ENCODE assay signal across 8 cellular contexts in genomic region chr5:113663879-113664278, GRCh38.
DNase-seq lines count a peak whose midpoint lies in the region; ATAC-seq and TF ChIP-seq lines count a peak whose summit lies in the region.

No MANE protein-coding gene starts in this region.

- no peak overlapping the region for H3K4me3 Mint-ChIP-seq in type B pancreatic cell
- no peak overlapping the region for H3K4me3 Mint-ChIP-seq in stimulated activated memory B cell treated with anti-CD40 and anti-IgM and Interleukin-4, amounts not matched to agents 10 μg/mL and 1 μg/mL and 100 μg/mL, for 72 hours

- no peak overlapping the region for H3K27ac ChIP-seq in WERI-Rb-1
- H3K27ac ChIP-seq in RWPE1 = no peak overlapping the region

- H3K27me3 ChIP-seq in WERI-Rb-1 (ENCODE audit: insufficient read depth, low read depth, severe bottlenecking) = no peaks in the 10 kb centered on the region

- H3K4me3 ChIP-seq in WERI-Rb-1 (ENCODE audit: low read depth, low read length) = no peak overlapping the region

- no peaks in the 10 kb centered on the region for H3K36me3 ChIP-seq in WERI-Rb-1

- H3K36me3 Mint-ChIP-seq in type B pancreatic cell = no peaks in the 10 kb centered on the region
- no peaks in the 10 kb centered on the region for H3K36me3 Mint-ChIP-seq in stimulated activated memory B cell treated with anti-CD40 and anti-IgM and Interleukin-4, amounts not matched to agents 10 μg/mL and 1 μg/mL and 100 μg/mL, for 72 hours

- peak; percentile 65 for TF ChIP-seq CTCF in WERI-Rb-1 (IDR thresholded peaks at IDR 0.05; ENCODE audit: low read depth, low read length)
- TF ChIP-seq CTCF in type B pancreatic cell (conservative IDR thresholded peaks at IDR 0.05) = peak; percentile 53
- TF ChIP-seq CTCF in RWPE1 (conservative IDR thresholded peaks at IDR 0.05; ENCODE audit: low read depth) = no peak

- ATAC-seq in HG03432 (IDR thresholded peaks at IDR 0.05; ENCODE audit: unreplicated experiment) (peak; percentile 70), left cardiac atrium (no peak)
- ATAC-seq in stimulated activated memory B cell treated with anti-CD40 and anti-IgM and Interleukin-4, amounts not matched to agents 10 μg/mL and 1 μg/mL and 100 μg/mL, for 72 hours = no peak

- H3K27me3 Mint-ChIP-seq in type B pancreatic cell = no peaks in the 10 kb centered on the region
- H3K27me3 Mint-ChIP-seq in stimulated activated memory B cell treated with anti-CD40 and anti-IgM and Interleukin-4, amounts not matched to agents 10 μg/mL and 1 μg/mL and 100 μg/mL, for 72 hours = peaks cover 67% of the 10 kb centered on the region

- POLR2A ChIA-PET in RWPE1 (lab: Yijun Ruan, JAX; ENCODE audit: low non-redundant PET) = no interaction called here

- H3K9me3 ChIP-seq in WERI-Rb-1 (ENCODE audit: severe bottlenecking) = no peaks in the 10 kb centered on the region

- no peak overlapping the region for H3K27ac Mint-ChIP-seq in type B pancreatic cell
- H3K27ac Mint-ChIP-seq in stimulated activated memory B cell treated with anti-CD40 and anti-IgM and Interleukin-4, amounts not matched to agents 10 μg/mL and 1 μg/mL and 100 μg/mL, for 72 hours = no peak overlapping the region

- no peaks in the 10 kb centered on the region for H3K9me3 Mint-ChIP-seq in type B pancreatic cell
- peaks cover 4% of the 10 kb centered on the region for H3K9me3 Mint-ChIP-seq in stimulated activated memory B cell treated with anti-CD40 and anti-IgM and Interleukin-4, amounts not matched to agents 10 μg/mL and 1 μg/mL and 100 μg/mL, for 72 hours

- peaks cover 12% of the 10 kb centered on the region for H3K4me1 Mint-ChIP-seq in type B pancreatic cell (ENCODE audit: unreplicated experiment)
- no peaks in the 10 kb centered on the region for H3K4me1 Mint-ChIP-seq in stimulated activated memory B cell treated with anti-CD40 and anti-IgM and Interleukin-4, amounts not matched to agents 10 μg/mL and 1 μg/mL and 100 μg/mL, for 72 hours

- DNase-seq in activated effector memory CD4-positive, alpha-beta T cell treated with anti-CD3 and anti-CD28 coated beads, Interleukin-2, amount 50 U/mL, for 16 hours = peak; percentile 67
- no peak for DNase-seq in activated effector memory CD4-positive, alpha-beta T cell treated with Interleukin-2 at 50 U/mL for 16 hours
- DNase-seq in WERI-Rb-1 = peak; percentile 73
- peak; percentile 59 for DNase-seq in left cardiac atrium
- no peak for DNase-seq in type B pancreatic cell (ENCODE audit: extremely low spot score, unreplicated experiment)
- no peak for DNase-seq in RWPE1 (ENCODE audit: low spot score)

- CTCF ChIA-PET in RWPE1 (lab: Yijun Ruan, JAX) = interaction anchor here (0.7 kb wide), 1 partner anchor 381 kb away, joined by 3 read pairs; no protein-coding TSS in a partner anchor

- intact Hi-C loops in left cardiac atrium (cut with DNase I) = no loop called here

Comparison
In these comparisons a context has a peak if more than half of its experiments do, and no peak if none do; other contexts are left out.
1. DNase-seq: peak in activated effector memory CD4-positive, alpha-beta T cell treated with anti-CD3 and anti-CD28 coated beads, Interleukin-2, amount 50 U/mL, for 16 hours (single experiment), WERI-Rb-1 (single experiment) and left cardiac atrium (single experiment); none in activated effector memory CD4-positive, alpha-beta T cell treated with Interleukin-2 at 50 U/mL for 16 hours (single experiment), type B pancreatic cell (single experiment) and RWPE1 (single experiment).